In genomic region chr3:50167069-50167781, GRCh38 we compare ENCODE assay signal across 1 cellular context.
A peak's percentile ranks its signal among the peaks of the same experiment; 100 is the strongest.
TF ChIP-seq lines count a peak whose summit lies in the region.

No MANE protein-coding gene starts in this region.

TF ChIP-seq in HepG2, 621 proteins besides CTCF, POLR2A, EP300 and RAD21 (continues in another document):
- TF ChIP-seq FOXK1 (CRISPR knock-in tag; IDR thresholded peaks at IDR 0.05; ENCODE audit: borderline replicate concordance, low read depth) (peak; percentile 27; the same call in 1 of the 2 replicates), HNRNPUL1 (IDR thresholded peaks at IDR 0.05; ENCODE audit: low read depth, low read length) (no peak), RELA (CRISPR knock-in tag; IDR thresholded peaks at IDR 0.05) (peak; percentile 97), FOXO1 (CRISPR knock-in tag; IDR thresholded peaks at IDR 0.05) (peak; percentile 53; the same call in 1 of the 2 replicates), PPARG (CRISPR knock-in tag; conservative IDR thresholded peaks at IDR 0.05) (0 out of 2 replicates have a peak, but pooled peaks have one; percentile 18), ZNF563 (CRISPR knock-in tag; IDR thresholded peaks at IDR 0.05) (peak; percentile 31; the same call in 1 of the 2 replicates), NR2F6 (IDR thresholded peaks at IDR 0.05) (peak; percentile 44), NR2F6 (CRISPR knock-in tag; IDR thresholded peaks at IDR 0.05) (peak; percentile 72), CBX2 (IDR thresholded peaks at IDR 0.05; ENCODE audit: low read depth, low read length) (no peak), CBX2 (CRISPR knock-in tag; IDR thresholded peaks at IDR 0.05; ENCODE audit: low read depth) (no peak), SP2 (CRISPR knock-in tag; IDR thresholded peaks at IDR 0.05) (no peak), ZBTB7B (CRISPR knock-in tag; IDR thresholded peaks at IDR 0.05) (peak; percentile 91), ZFX (CRISPR knock-in tag; IDR thresholded peaks at IDR 0.05; ENCODE audit: low read depth) (peak; percentile 57), LCORL (IDR thresholded peaks at IDR 0.05) (no peak), LCORL (CRISPR knock-in tag; IDR thresholded peaks at IDR 0.05) (peak; percentile 95), NCOA2 (CRISPR knock-in tag; IDR thresholded peaks at IDR 0.05) (peak; percentile 11; the same call in 1 of the 2 replicates), ZNF446 (CRISPR knock-in tag; IDR thresholded peaks at IDR 0.05) (peak; percentile 34; the same call in 1 of the 2 replicates), SOX13 (IDR thresholded peaks at IDR 0.05) (no peak), SOX13 (CRISPR knock-in tag; conservative IDR thresholded peaks at IDR 0.05 in 1 of 2, IDR thresholded peaks at IDR 0.05 in 1 of 2) (peak in 1 of 2 experiments; percentile 41; a peak in 1 of 4 replicates), PAX8 (CRISPR knock-in tag; IDR thresholded peaks at IDR 0.05; ENCODE audit: borderline replicate concordance) (no peak), ZNF589 (CRISPR knock-in tag; conservative IDR thresholded peaks at IDR 0.05) (no peak), ZNF781 (CRISPR knock-in tag; IDR thresholded peaks at IDR 0.05; ENCODE audit: borderline replicate concordance, not compliant biosample characterization) (no peak), FOXA3 (CRISPR knock-in tag; IDR thresholded peaks at IDR 0.05) (peak; percentile 84), ZBED4 (CRISPR knock-in tag; IDR thresholded peaks at IDR 0.05; ENCODE audit: borderline replicate concordance) (peak; percentile 36; the same call in 1 of the 2 replicates), KMT2B (CRISPR knock-in tag; IDR thresholded peaks at IDR 0.05) (0 out of 2 replicates have a peak, but pooled peaks have one; percentile 41)
- TF ChIP-seq, protein P1, sequence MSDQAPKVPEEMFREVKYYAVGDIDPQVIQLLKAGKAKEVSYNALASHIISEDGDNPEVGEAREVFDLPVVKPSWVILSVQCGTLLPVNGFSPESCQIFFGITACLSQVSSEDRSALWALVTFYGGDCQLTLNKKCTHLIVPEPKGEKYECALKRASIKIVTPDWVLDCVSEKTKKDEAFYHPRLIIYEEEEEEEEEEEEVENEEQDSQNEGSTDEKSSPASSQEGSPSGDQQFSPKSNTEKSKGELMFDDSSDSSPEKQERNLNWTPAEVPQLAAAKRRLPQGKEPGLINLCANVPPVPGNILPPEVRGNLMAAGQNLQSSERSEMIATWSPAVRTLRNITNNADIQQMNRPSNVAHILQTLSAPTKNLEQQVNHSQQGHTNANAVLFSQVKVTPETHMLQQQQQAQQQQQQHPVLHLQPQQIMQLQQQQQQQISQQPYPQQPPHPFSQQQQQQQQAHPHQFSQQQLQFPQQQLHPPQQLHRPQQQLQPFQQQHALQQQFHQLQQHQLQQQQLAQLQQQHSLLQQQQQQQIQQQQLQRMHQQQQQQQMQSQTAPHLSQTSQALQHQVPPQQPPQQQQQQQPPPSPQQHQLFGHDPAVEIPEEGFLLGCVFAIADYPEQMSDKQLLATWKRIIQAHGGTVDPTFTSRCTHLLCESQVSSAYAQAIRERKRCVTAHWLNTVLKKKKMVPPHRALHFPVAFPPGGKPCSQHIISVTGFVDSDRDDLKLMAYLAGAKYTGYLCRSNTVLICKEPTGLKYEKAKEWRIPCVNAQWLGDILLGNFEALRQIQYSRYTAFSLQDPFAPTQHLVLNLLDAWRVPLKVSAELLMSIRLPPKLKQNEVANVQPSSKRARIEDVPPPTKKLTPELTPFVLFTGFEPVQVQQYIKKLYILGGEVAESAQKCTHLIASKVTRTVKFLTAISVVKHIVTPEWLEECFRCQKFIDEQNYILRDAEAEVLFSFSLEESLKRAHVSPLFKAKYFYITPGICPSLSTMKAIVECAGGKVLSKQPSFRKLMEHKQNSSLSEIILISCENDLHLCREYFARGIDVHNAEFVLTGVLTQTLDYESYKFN (CRISPR knock-in tag; conservative IDR thresholded peaks at IDR 0.05): peak; percentile 82
- TF ChIP-seq, protein P2, sequence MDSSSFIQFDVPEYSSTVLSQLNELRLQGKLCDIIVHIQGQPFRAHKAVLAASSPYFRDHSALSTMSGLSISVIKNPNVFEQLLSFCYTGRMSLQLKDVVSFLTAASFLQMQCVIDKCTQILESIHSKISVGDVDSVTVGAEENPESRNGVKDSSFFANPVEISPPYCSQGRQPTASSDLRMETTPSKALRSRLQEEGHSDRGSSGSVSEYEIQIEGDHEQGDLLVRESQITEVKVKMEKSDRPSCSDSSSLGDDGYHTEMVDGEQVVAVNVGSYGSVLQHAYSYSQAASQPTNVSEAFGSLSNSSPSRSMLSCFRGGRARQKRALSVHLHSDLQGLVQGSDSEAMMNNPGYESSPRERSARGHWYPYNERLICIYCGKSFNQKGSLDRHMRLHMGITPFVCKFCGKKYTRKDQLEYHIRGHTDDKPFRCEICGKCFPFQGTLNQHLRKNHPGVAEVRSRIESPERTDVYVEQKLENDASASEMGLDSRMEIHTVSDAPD (CRISPR knock-in tag; IDR thresholded peaks at IDR 0.05): 0 out of 2 replicates have a peak, but pooled peaks have one; percentile 77
- TF ChIP-seq, protein P3, sequence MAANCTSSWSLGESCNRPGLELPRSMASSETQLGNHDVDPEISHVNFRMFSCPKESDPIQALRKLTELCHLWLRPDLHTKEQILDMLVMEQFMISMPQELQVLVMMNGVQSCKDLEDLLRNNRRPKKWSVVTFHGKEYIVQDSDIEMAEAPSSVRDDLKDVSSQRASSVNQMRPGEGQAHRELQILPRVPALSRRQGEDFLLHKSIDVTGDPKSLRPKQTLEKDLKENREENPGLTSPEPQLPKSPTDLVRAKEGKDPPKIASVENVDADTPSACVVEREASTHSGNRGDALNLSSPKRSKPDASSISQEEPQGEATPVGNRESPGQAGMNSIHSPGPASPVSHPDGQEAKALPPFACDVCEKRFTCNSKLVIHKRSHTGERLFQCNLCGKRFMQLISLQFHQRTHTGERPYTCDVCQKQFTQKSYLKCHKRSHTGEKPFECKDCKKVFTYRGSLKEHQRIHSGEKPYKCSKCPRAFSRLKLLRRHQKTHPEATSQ (CRISPR knock-in tag; IDR thresholded peaks at IDR 0.05; ENCODE audit: borderline replicate concordance): no peak
- TF ChIP-seq, protein P4, sequence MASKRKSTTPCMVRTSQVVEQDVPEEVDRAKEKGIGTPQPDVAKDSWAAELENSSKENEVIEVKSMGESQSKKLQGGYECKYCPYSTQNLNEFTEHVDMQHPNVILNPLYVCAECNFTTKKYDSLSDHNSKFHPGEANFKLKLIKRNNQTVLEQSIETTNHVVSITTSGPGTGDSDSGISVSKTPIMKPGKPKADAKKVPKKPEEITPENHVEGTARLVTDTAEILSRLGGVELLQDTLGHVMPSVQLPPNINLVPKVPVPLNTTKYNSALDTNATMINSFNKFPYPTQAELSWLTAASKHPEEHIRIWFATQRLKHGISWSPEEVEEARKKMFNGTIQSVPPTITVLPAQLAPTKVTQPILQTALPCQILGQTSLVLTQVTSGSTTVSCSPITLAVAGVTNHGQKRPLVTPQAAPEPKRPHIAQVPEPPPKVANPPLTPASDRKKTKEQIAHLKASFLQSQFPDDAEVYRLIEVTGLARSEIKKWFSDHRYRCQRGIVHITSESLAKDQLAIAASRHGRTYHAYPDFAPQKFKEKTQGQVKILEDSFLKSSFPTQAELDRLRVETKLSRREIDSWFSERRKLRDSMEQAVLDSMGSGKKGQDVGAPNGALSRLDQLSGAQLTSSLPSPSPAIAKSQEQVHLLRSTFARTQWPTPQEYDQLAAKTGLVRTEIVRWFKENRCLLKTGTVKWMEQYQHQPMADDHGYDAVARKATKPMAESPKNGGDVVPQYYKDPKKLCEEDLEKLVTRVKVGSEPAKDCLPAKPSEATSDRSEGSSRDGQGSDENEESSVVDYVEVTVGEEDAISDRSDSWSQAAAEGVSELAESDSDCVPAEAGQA (IDR thresholded peaks at IDR 0.05; ENCODE audit: low read depth): no peak
- TF ChIP-seq, protein P4 (CRISPR knock-in tag; IDR thresholded peaks at IDR 0.05; ENCODE audit: borderline replicate concordance): no peak
- TF ChIP-seq, protein P5, sequence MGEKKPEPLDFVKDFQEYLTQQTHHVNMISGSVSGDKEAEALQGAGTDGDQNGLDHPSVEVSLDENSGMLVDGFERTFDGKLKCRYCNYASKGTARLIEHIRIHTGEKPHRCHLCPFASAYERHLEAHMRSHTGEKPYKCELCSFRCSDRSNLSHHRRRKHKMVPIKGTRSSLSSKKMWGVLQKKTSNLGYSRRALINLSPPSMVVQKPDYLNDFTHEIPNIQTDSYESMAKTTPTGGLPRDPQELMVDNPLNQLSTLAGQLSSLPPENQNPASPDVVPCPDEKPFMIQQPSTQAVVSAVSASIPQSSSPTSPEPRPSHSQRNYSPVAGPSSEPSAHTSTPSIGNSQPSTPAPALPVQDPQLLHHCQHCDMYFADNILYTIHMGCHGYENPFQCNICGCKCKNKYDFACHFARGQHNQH (CRISPR knock-in tag; IDR thresholded peaks at IDR 0.05): 0 out of 2 replicates have a peak, but pooled peaks have one; percentile 45
- TF ChIP-seq, protein P6, sequence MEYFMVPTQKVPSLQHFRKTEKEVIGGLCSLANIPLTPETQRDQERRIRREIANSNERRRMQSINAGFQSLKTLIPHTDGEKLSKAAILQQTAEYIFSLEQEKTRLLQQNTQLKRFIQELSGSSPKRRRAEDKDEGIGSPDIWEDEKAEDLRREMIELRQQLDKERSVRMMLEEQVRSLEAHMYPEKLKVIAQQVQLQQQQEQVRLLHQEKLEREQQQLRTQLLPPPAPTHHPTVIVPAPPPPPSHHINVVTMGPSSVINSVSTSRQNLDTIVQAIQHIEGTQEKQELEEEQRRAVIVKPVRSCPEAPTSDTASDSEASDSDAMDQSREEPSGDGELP (IDR thresholded peaks at IDR 0.05; ENCODE audit: borderline replicate concordance, low read depth): peak; percentile 90
- TF ChIP-seq, protein P7, sequence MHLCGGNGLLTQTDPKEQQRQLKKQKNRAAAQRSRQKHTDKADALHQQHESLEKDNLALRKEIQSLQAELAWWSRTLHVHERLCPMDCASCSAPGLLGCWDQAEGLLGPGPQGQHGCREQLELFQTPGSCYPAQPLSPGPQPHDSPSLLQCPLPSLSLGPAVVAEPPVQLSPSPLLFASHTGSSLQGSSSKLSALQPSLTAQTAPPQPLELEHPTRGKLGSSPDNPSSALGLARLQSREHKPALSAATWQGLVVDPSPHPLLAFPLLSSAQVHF (CRISPR knock-in tag; IDR thresholded peaks at IDR 0.05): no peak
